ENCODE assay signal across 5 cellular contexts in the genomic region with DNA sequence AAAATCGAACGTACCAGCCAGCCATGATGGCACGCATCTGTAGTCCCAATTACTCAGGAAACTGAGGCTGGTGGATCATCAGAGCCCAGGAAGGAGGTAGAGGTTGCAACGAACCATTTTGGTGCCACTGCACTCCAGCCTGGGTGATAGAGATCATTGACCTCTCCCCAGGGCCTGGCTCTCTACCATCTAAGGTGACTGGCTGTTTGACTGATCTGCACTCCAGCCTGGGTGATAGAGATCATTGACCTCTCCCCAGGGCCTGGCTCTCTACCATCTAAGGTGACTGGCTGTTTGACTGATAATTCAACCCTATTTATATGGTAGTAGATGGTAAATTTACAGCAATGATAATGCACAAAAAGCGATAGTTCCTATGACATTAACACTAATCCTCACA. TPM values are rescaled to one million over a fixed set of nuclear protein-coding genes. Genes with fewer than 3 reads are reported as not detected.
"Had no signal": no experiment of that assay in that cellular context is flagged by ENCODE, and none has a peak within 500 bp of the region (broad histone marks: within the 10 kb centered on the region; RNA-seq: fewer than 3 reads in every experiment).

No MANE protein-coding gene starts in this region.

RNA-seq across cellular contexts. Expression of a gene that starts 43.6 kb away (rescaled TPM):
- total RNA-seq: GM23248, H4, HT-29, IMR-90, K562 had no signal
- polyA plus RNA-seq: GM23248, IMR-90, K562 had no signal
